In genomic region chr5:157390179-157390923, GRCh38 we compare ENCODE assay signal across 8 cellular contexts.
DNase-seq lines count a peak whose midpoint lies in the region; ATAC-seq lines count a peak whose summit lies in the region.

No MANE protein-coding gene starts in this region.

- ATAC-seq in GM19324 (IDR thresholded peaks at IDR 0.05; ENCODE audit: low FRiP score, unreplicated experiment), result no peak

- peak; percentile 91 for DNase-seq in NK-92 treated with Interleukin-12 subunit alpha and Interleukin-12 subunit beta, amount 100 ng/mL, for 24 hours (lab: John Stamatoyannopoulos, UW)
- DNase-seq in NK-92 (lab: John Stamatoyannopoulos, UW; ENCODE audit: unreplicated experiment), result no peak
- DNase-seq in activated T-cell treated with anti-CD3 and anti-CD28 coated beads, Interleukin-2, amount 50 U/mL, for 1 hour, result peak; percentile 34
- DNase-seq in glomerular visceral epithelial cell (ENCODE audit: extremely low spot score), result peak; percentile 98
- peak; percentile 42 for DNase-seq in stimulated activated CD8-positive, alpha-beta memory T cell treated with anti-CD3 and anti-CD28 coated beads, Interleukin-12 subunit alpha, Interleukin-12 subunit beta, amount 100 ng/mL, for 24 hours (ENCODE audit: extremely low read depth)
- DNase-seq in DMS79 (lab: John Stamatoyannopoulos, UW), result no peak
- DNase-seq in HuH-7 (ENCODE audit: low spot score), result no peak

Comparison
In these comparisons a context has a peak if more than half of its experiments do, and no peak if none do; other contexts are left out.
1. DNase-seq: peak in NK-92 treated with Interleukin-12 subunit alpha and Interleukin-12 subunit beta, amount 100 ng/mL, for 24 hours (single experiment), activated T-cell treated with anti-CD3 and anti-CD28 coated beads, Interleukin-2, amount 50 U/mL, for 1 hour (single experiment), glomerular visceral epithelial cell (single experiment) and stimulated activated CD8-positive, alpha-beta memory T cell treated with anti-CD3 and anti-CD28 coated beads, Interleukin-12 subunit alpha, Interleukin-12 subunit beta, amount 100 ng/mL, for 24 hours (single experiment); none in NK-92 (single experiment), DMS79 (single experiment) and HuH-7 (single experiment).